ENCODE assay signal across 8 cellular contexts in genomic region chr5:139660916-139661814, GRCh38. TPM values are rescaled to one million over a fixed set of nuclear protein-coding genes. Genes with fewer than 3 reads are reported as not detected.
DNase-seq lines count a peak whose midpoint lies in the region; ATAC-seq and TF ChIP-seq lines count a peak whose summit lies in the region.

No MANE protein-coding gene starts in this region.

- peak; percentile 88 for DNase-seq in Ammon's horn (ENCODE audit: low spot score)
- DNase-seq in dedifferentiated amniotic fluid mesenchymal stem cell (ENCODE audit: extremely low spot score), result peak; percentile 94
- peak; percentile 96 for DNase-seq in mesenteric fat pad (ENCODE audit: low spot score)
- DNase-seq in thyroid gland, result no peak
- no peak for DNase-seq in KG1 (lab: John Stamatoyannopoulos, UW)
- no peak for DNase-seq in GM19238 (ENCODE audit: insufficient read length, low spot score)

- WGBS in thyroid gland, 2 donors, result 71 to 89% methylated on average over 10 to 28 of the region's 41 CpGs

- no peaks in the 10 kb centered on the region for H3K9me2 ChIP-seq in OCI-LY1 (ENCODE audit: low read depth, low read length)

- H3K4me2 ChIP-seq in OCI-LY1 (ENCODE audit: low read length), result peak overlapping the region; percentile 49

- peak overlapping the region; percentile 97 for H3K27ac ChIP-seq in OCI-LY1 (ENCODE audit: low read depth, low read length, poor library complexity, severe bottlenecking)
- H3K27ac ChIP-seq in thyroid gland, result peak overlapping the region; percentile 92 to 99 (median 95)

- H3K27me3 ChIP-seq in OCI-LY1 (ENCODE audit: insufficient read depth, low read length) (no peaks in the 10 kb centered on the region), thyroid gland (no peaks in the 10 kb centered on the region)

- H3K4me3 ChIP-seq in OCI-LY1 (ENCODE audit: low read depth, low read length, poor library complexity, severe bottlenecking), result peak overlapping the region; percentile 0
- no peak overlapping the region for H3K4me3 ChIP-seq in thyroid gland (replicated peaks in 1 of 3)

- no peaks in the 10 kb centered on the region for H3K9me3 ChIP-seq in OCI-LY1 (ENCODE audit: low read length)
- no peaks in the 10 kb centered on the region for H3K9me3 ChIP-seq in thyroid gland

- H3K4me1 ChIP-seq in OCI-LY1 (ENCODE audit: insufficient read depth, low read length, severe bottlenecking) (peaks cover 98% of the 10 kb centered on the region), thyroid gland (peaks cover 86 to 97% of the 10 kb centered on the region in 2 donors)

- no peaks in the 10 kb centered on the region for H3F3A ChIP-seq in OCI-LY1 (ENCODE audit: insufficient read depth, low read length)

- intact Hi-C loops in thyroid gland (cut with DNase I), result no loop called here

- peak; percentile 27 for ATAC-seq in GM21367 (IDR thresholded peaks at IDR 0.05; ENCODE audit: unreplicated experiment)

- peak overlapping the region; percentile 28; the same call in 1 of the 2 replicates for H3K9ac ChIP-seq in OCI-LY1 (ENCODE audit: low read length)

- no peaks in the 10 kb centered on the region for H4K20me1 ChIP-seq in OCI-LY1 (ENCODE audit: insufficient read depth, low read length)

- H3K79me2 ChIP-seq in OCI-LY1 (ENCODE audit: insufficient read depth, low read length), result peaks cover 36% of the 10 kb centered on the region

- TF ChIP-seq POLR2A in thyroid gland (IDR thresholded peaks at IDR 0.05), result no peak

- peaks cover 9% of the 10 kb centered on the region; the same call in 1 of the 2 replicates for H3K36me3 ChIP-seq in OCI-LY1 (ENCODE audit: insufficient read depth, low read length)
- H3K36me3 ChIP-seq in thyroid gland, result no peaks in the 10 kb centered on the region

- TF ChIP-seq CTCF in OCI-LY1 (IDR thresholded peaks at IDR 0.05; ENCODE audit: low read length) (no peak), thyroid gland (IDR thresholded peaks at IDR 0.05) (no peak)

- H2AFZ ChIP-seq in OCI-LY1 (ENCODE audit: low read length), result no peak overlapping the region

RNA-seq across cellular contexts. Expression of gene CXXC5, which starts 13.0 kb away (rescaled TPM):
- total RNA-seq in mesenteric fat pad, result 33.0 TPM
- 10 to 100 TPM; 52.3 to 81.8 (median 62.6) TPM for total RNA-seq in thyroid gland

Comparison
In these comparisons a context has a peak if more than half of its experiments do, and no peak if none do; other contexts are left out.
1. DNase-seq: peak in Ammon's horn (single experiment), dedifferentiated amniotic fluid mesenchymal stem cell (single experiment) and mesenteric fat pad (single experiment); none in thyroid gland (0 of 2), KG1 (single experiment) and GM19238 (single experiment).